1 cellular context compared by ENCODE assay signal in the genomic region with DNA sequence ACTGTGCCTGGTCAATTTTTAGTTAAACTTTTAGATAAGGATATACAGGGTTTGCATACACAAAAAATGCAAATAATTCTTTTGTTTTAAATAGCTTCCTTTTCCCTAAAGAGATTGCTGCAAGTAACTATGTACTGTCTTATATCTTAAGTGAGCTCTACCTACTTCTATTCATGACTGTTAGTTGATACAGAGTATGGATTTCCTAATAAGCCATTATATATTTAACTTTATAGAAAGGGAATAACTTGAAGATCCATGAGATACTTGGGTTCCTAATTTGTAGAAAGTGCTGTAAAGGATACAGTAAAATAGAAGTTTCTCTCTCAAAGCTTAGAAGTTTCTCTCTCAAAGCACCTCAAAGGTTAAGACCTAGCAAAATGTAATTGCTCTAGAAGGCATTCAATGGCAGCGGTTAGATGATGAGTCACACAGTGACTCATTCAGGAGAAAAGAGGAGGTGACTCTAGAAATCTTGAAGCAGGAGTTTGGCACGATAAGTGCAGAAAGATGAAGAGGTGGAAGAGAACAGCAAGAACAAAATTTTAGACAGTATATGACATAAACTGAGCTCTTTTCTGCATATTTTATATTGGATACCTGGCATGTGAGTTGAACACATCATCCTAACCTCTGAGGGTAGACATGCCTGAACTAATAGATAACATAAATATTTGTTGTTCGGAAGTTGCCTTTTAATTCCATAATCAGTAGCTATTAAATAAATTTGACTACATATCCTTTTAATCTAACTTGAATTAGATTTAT.
TF ChIP-seq lines count a peak whose summit lies in the region.

No MANE protein-coding gene starts in this region.

TF ChIP-seq in WTC11, 78 proteins besides CTCF, POLR2A, EP300 and RAD21 (continued from another document):
- TF ChIP-seq, protein P1, sequence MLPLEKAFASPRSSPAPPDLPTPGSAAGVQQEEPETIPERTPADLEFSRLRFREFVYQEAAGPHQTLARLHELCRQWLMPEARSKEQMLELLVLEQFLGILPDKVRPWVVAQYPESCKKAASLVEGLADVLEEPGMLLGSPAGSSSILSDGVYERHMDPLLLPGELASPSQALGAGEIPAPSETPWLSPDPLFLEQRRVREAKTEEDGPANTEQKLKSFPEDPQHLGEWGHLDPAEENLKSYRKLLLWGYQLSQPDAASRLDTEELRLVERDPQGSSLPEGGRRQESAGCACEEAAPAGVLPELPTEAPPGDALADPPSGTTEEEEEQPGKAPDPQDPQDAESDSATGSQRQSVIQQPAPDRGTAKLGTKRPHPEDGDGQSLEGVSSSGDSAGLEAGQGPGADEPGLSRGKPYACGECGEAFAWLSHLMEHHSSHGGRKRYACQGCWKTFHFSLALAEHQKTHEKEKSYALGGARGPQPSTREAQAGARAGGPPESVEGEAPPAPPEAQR (CRISPR knock-in tag; IDR thresholded peaks at IDR 0.05): no peak
